ENCODE assay signal across 8 cellular contexts in the genomic region with DNA sequence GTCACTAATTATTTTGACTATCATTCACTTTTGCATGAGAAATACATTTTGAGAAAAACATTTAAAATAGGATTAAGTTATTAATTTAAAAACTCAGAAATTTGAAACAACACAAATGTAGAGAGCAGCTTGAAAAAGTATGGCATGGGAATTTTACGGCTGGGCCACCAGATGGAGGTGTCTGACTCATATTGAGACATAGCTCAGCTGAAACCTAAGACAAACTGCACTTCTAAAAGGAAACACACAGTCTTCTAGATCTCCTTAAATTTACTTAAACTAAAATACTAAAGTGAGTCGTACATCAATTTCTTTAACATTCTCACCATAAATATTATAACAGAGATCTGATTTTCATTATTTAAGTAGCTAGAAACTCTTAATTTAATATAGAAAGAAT. TPM values are rescaled to one million over a fixed set of nuclear protein-coding genes. Genes with fewer than 3 reads are reported as not detected.
DNase-seq lines count a peak whose midpoint lies in the region; FAIRE-seq and TF ChIP-seq lines count a peak whose summit lies in the region.

No MANE protein-coding gene starts in this region.

- H3K9ac ChIP-seq in kidney (ENCODE audit: low read length in 2 of 2): no peak overlapping the region

- no peaks in the 10 kb centered on the region for H3K27me3 ChIP-seq in WERI-Rb-1 (ENCODE audit: insufficient read depth, low read depth, severe bottlenecking)

- peak; percentile 46 for DNase-seq in AG09319 (ENCODE audit: extremely low read depth, low read depth)
- peak; percentile 1 for DNase-seq in Jurkat, Clone E6-1 (ENCODE audit: low read depth, low spot score)
- peak; percentile 16 for DNase-seq in WERI-Rb-1
- DNase-seq in kidney: no peak
- no peak for DNase-seq in foreskin melanocyte
- DNase-seq in NCI-H128 (lab: John Stamatoyannopoulos, UW; ENCODE audit: unreplicated experiment): no peak
- DNase-seq in activated T-cell treated with anti-CD3 and anti-CD28 coated beads, Interleukin-2, amount 50 U/mL, for 48 hours: no peak
- no peak for DNase-seq in GM12891 (ENCODE audit: insufficient read length, low spot score)

- no peak overlapping the region for H3K27ac ChIP-seq in WERI-Rb-1
- no peak overlapping the region for H3K27ac ChIP-seq in kidney (ENCODE audit: low read depth in 2 of 2, low read length in 2 of 2)

- FAIRE-seq in kidney (lab: Jason Lieb, UNC): peak; percentile 46
- no peak for FAIRE-seq in GM12891 (lab: Jason Lieb, UNC)

- no peaks in the 10 kb centered on the region for H3K9me3 ChIP-seq in WERI-Rb-1 (ENCODE audit: severe bottlenecking)
- H3K9me3 ChIP-seq in kidney (ENCODE audit: control insufficient read depth in 1 of 2, low read length in 2 of 2): no peaks in the 10 kb centered on the region

- intact Hi-C loops in kidney (cut with DNase I): no loop called here

- TF ChIP-seq POLR2A in GM12891 (IDR thresholded peaks at IDR 0.05; ENCODE audit: low read depth, low read length): no peak

- no peak overlapping the region for H3K4me3 ChIP-seq in Jurkat, Clone E6-1 (ENCODE audit: low read length)
- H3K4me3 ChIP-seq in WERI-Rb-1 (ENCODE audit: low read depth, low read length) (no peak overlapping the region), kidney (ENCODE audit: low read length in 2 of 2) (no peak overlapping the region)

- peak; percentile 73 for TF ChIP-seq CTCF in AG09319 (IDR thresholded peaks at IDR 0.05; ENCODE audit: low read depth, low read length)
- peak; percentile 42; the same call in 1 of the 2 replicates for TF ChIP-seq CTCF in WERI-Rb-1 (IDR thresholded peaks at IDR 0.05; ENCODE audit: low read depth, low read length)
- peak; percentile 36 for TF ChIP-seq CTCF in kidney (IDR thresholded peaks at IDR 0.05; ENCODE audit: borderline replicate concordance, extremely low read depth, insufficient read depth)

- H3K4me1 ChIP-seq in kidney (ENCODE audit: control insufficient read depth in 1 of 2, insufficient read depth in 1 of 2, low read depth in 1 of 2, low read length in 2 of 2): no peaks in the 10 kb centered on the region

- H3K36me3 ChIP-seq in WERI-Rb-1 (no peaks in the 10 kb centered on the region), kidney (ENCODE audit: control insufficient read depth in 1 of 2, insufficient read depth in 2 of 2, low read length in 2 of 2) (no peaks in the 10 kb centered on the region)

TF ChIP-seq in GM12891, 5 proteins besides CTCF, POLR2A, EP300 and RAD21:
- no peak for TF ChIP-seq POLR2AphosphoS5 (IDR thresholded peaks at IDR 0.05; ENCODE audit: low read depth, low read length)
- TF ChIP-seq TAF1 (IDR thresholded peaks at IDR 0.05; ENCODE audit: low read depth, low read length): no peak
- no peak for TF ChIP-seq POU2F2 (IDR thresholded peaks at IDR 0.05; ENCODE audit: low read depth, low read length)
- no peak for TF ChIP-seq PAX5 (IDR thresholded peaks at IDR 0.05; ENCODE audit: insufficient read depth, low read length, severe bottlenecking)
- no peak for TF ChIP-seq SPI1 (IDR thresholded peaks at IDR 0.05; ENCODE audit: low read depth, low read length)

RNA-seq across cellular contexts. Expression of a gene that starts 41.9 kb away (rescaled TPM):
- polyA plus RNA-seq in Jurkat, Clone E6-1 (2012; ENCODE audit: insufficient read depth, insufficient read length): not detected
- total RNA-seq in kidney: 13.1 TPM
- polyA plus RNA-seq in kidney (ENCODE audit: insufficient read depth, low read depth, low replicate concordance): 49.7 TPM
- not detected for polyA plus RNA-seq in GM12891 (2012; ENCODE audit: low read depth, missing spikeins)

Comparison
In these comparisons a context has a peak if more than half of its experiments do, and no peak if none do; other contexts are left out.
1. DNase-seq: peak in AG09319 (single experiment), Jurkat, Clone E6-1 (single experiment) and WERI-Rb-1 (single experiment); none in kidney (single experiment), foreskin melanocyte (single experiment), NCI-H128 (single experiment), activated T-cell treated with anti-CD3 and anti-CD28 coated beads, Interleukin-2, amount 50 U/mL, for 48 hours (0 of 2) and GM12891 (single experiment).
2. Peak in every context shown above with its lines, with median percentiles within 50 percentile points of each other: CTCF ChIP-seq.